Comparison of ENCODE assay signal across 19 cellular contexts in genomic region chr1:162694911-162695310, GRCh38.
DNase-seq lines count a peak whose midpoint lies in the region; ATAC-seq and TF ChIP-seq lines count a peak whose summit lies in the region.
"Had no signal": no experiment of that assay in that cellular context is flagged by ENCODE, and none has a peak within 500 bp of the region (broad histone marks: within the 10 kb centered on the region; RNA-seq: fewer than 3 reads in every experiment).

No MANE protein-coding gene starts in this region.

- WGBS in gastroesophageal sphincter (ENCODE audit: low coverage in 1 of 2), 2 donors, result 72 to 77% methylated on average over 3 to 4 of the region's 4 CpGs
- WGBS in sigmoid colon, 2 donors, result 91 to 92% methylated on average over 4 of the region's 4 CpGs

- H3K27me3 ChIP-seq in left ventricle myocardium inferior (ENCODE audit: low read depth), result no peaks in the 10 kb centered on the region
- H3K27me3 ChIP-seq in gastroesophageal sphincter, result no peaks in the 10 kb centered on the region
- no peaks in the 10 kb centered on the region for H3K27me3 ChIP-seq in sigmoid colon
- no peaks in the 10 kb centered on the region for H3K27me3 ChIP-seq in vagina

- H3K36me3 ChIP-seq in left ventricle myocardium inferior, result no peaks in the 10 kb centered on the region
- H3K36me3 ChIP-seq in gastroesophageal sphincter, result no peaks in the 10 kb centered on the region
- peaks cover 0 to under 1% (median 0%) of the 10 kb centered on the region in 4 donors for H3K36me3 ChIP-seq in sigmoid colon
- H3K36me3 ChIP-seq in vagina, result no peaks in the 10 kb centered on the region
- H3K36me3 ChIP-seq in mucosa of descending colon (ENCODE audit: low read depth), result no peaks in the 10 kb centered on the region
- H3K36me3 ChIP-seq: HAP-1 had no signal

- H3K4me3 ChIP-seq in left ventricle myocardium inferior, result no peak overlapping the region
- no peak overlapping the region for H3K4me3 ChIP-seq in gastroesophageal sphincter
- H3K4me3 ChIP-seq in sigmoid colon, result no peak overlapping the region
- no peak overlapping the region for H3K4me3 ChIP-seq in vagina
- H3K4me3 ChIP-seq in mucosa of descending colon, result no peak overlapping the region
- H3K4me3 ChIP-seq: HAP-1 had no signal

- no peak for TF ChIP-seq CTCF in left ventricle myocardium inferior (IDR thresholded peaks at IDR 0.05; ENCODE audit: borderline replicate concordance)
- no peak for TF ChIP-seq CTCF in gastroesophageal sphincter (IDR thresholded peaks at IDR 0.05)
- TF ChIP-seq CTCF in sigmoid colon (IDR thresholded peaks at IDR 0.05), result no peak
- no peak for TF ChIP-seq CTCF in vagina (IDR thresholded peaks at IDR 0.05)
- no peak for TF ChIP-seq CTCF in mucosa of descending colon (IDR thresholded peaks at IDR 0.05)

- no peak for TF ChIP-seq POLR2A in gastroesophageal sphincter (IDR thresholded peaks at IDR 0.05)
- TF ChIP-seq POLR2A in sigmoid colon (IDR thresholded peaks at IDR 0.05), result no peak
- no peak for TF ChIP-seq POLR2A in vagina (IDR thresholded peaks at IDR 0.05)

- peaks cover 9% of the 10 kb centered on the region for H3K27me3 Mint-ChIP-seq in stimulated activated memory B cell treated with anti-CD40 and anti-IgM and Interleukin-4, amounts not matched to agents 10 μg/mL and 1 μg/mL and 100 μg/mL, for 72 hours

- peaks cover 12% of the 10 kb centered on the region for H3K4me1 Mint-ChIP-seq in stimulated activated memory B cell treated with anti-CD40 and anti-IgM and Interleukin-4, amounts not matched to agents 10 μg/mL and 1 μg/mL and 100 μg/mL, for 72 hours
- H3K4me1 Mint-ChIP-seq: B cell had no signal

- ATAC-seq in Right ventricle myocardium inferior, result no peak
- ATAC-seq in gastroesophageal sphincter, result no peak
- no peak for ATAC-seq in mucosa of descending colon
- no peak for ATAC-seq in stimulated activated memory B cell treated with anti-CD40 and anti-IgM and Interleukin-4, amounts not matched to agents 10 μg/mL and 1 μg/mL and 100 μg/mL, for 72 hours

- H3K9me3 ChIP-seq in left ventricle myocardium inferior (replicated peaks) (no peaks in the 10 kb centered on the region), gastroesophageal sphincter (no peaks in the 10 kb centered on the region), sigmoid colon (no peaks in the 10 kb centered on the region), vagina (no peaks in the 10 kb centered on the region), mucosa of descending colon (no peaks in the 10 kb centered on the region)
- H3K9me3 ChIP-seq: HAP-1 had no signal

- no peak overlapping the region for H3K27ac Mint-ChIP-seq in stimulated activated memory B cell treated with anti-CD40 and anti-IgM and Interleukin-4, amounts not matched to agents 10 μg/mL and 1 μg/mL and 100 μg/mL, for 72 hours
- H3K27ac Mint-ChIP-seq: B cell had no signal

- H3K27ac ChIP-seq in left ventricle myocardium inferior (replicated peaks) (peak overlapping the region; percentile 86), gastroesophageal sphincter (peak overlapping the region; percentile 5 to 83 (median 82)), sigmoid colon (peak overlapping the region; percentile 67 to 90 (median 88)), vagina (peak overlapping the region; percentile 68)
- H3K27ac ChIP-seq: 22Rv1 had no signal

- no peaks in the 10 kb centered on the region for H3K9me3 Mint-ChIP-seq in stimulated activated memory B cell treated with anti-CD40 and anti-IgM and Interleukin-4, amounts not matched to agents 10 μg/mL and 1 μg/mL and 100 μg/mL, for 72 hours

- H3K4me3 Mint-ChIP-seq in stimulated activated memory B cell treated with anti-CD40 and anti-IgM and Interleukin-4, amounts not matched to agents 10 μg/mL and 1 μg/mL and 100 μg/mL, for 72 hours, result no peak overlapping the region
- H3K4me3 Mint-ChIP-seq: B cell had no signal

- no peak for DNase-seq in left ventricle myocardium inferior
- DNase-seq in Right ventricle myocardium inferior (ENCODE audit: missing footprints), result no peak
- DNase-seq in sigmoid colon, result no peak
- DNase-seq in vagina (ENCODE audit: extremely low spot score in 2 of 2), result no peak
- DNase-seq in glomerular visceral epithelial cell (ENCODE audit: extremely low spot score), result no peak
- no peak for DNase-seq in mucosa of descending colon
- DNase-seq: MM.1S; NCI-H1092; NCI-H1436 treated with DMSO at 0.1 percent for 48 hours; NCI-H2029 treated with DMSO at 0.1 percent for 48 hours; NCI-H2171; NCI-H446; NK-92 treated with Interleukin-12 subunit alpha and Interleukin-12 subunit beta, amount 100 ng/mL, for 24 hours; Right ventricle myocardium superior had no signal

- intact Hi-C loops in left ventricle myocardium inferior (cut with micrococcal nuclease), result no loop called here
- intact Hi-C loops in Right ventricle myocardium inferior (cut with DNase I), result no loop called here
- intact Hi-C loops in sigmoid colon (cut with DNase I), result no loop called here
- intact Hi-C loops in vagina (cut with DNase I), result no loop called here
- intact Hi-C loops in mucosa of descending colon (cut with DNase I, micrococcal nuclease), result no loop called here

- no peaks in the 10 kb centered on the region for H3K36me3 Mint-ChIP-seq in stimulated activated memory B cell treated with anti-CD40 and anti-IgM and Interleukin-4, amounts not matched to agents 10 μg/mL and 1 μg/mL and 100 μg/mL, for 72 hours

- peaks cover 90% of the 10 kb centered on the region for H3K4me1 ChIP-seq in left ventricle myocardium inferior
- peaks cover 21 to 94% (median 51%) of the 10 kb centered on the region in 3 donors for H3K4me1 ChIP-seq in gastroesophageal sphincter
- H3K4me1 ChIP-seq in sigmoid colon, result peaks cover 3 to 100% (median 92%) of the 10 kb centered on the region in 4 donors
- peaks cover 65% of the 10 kb centered on the region for H3K4me1 ChIP-seq in vagina
- H3K4me1 ChIP-seq in mucosa of descending colon (ENCODE audit: low read depth), result peaks cover 14% of the 10 kb centered on the region

- TF ChIP-seq EP300 in gastroesophageal sphincter (IDR thresholded peaks at IDR 0.05), result no peak
- TF ChIP-seq EP300 in sigmoid colon (IDR thresholded peaks at IDR 0.05), result no peak
